In the genomic region with DNA sequence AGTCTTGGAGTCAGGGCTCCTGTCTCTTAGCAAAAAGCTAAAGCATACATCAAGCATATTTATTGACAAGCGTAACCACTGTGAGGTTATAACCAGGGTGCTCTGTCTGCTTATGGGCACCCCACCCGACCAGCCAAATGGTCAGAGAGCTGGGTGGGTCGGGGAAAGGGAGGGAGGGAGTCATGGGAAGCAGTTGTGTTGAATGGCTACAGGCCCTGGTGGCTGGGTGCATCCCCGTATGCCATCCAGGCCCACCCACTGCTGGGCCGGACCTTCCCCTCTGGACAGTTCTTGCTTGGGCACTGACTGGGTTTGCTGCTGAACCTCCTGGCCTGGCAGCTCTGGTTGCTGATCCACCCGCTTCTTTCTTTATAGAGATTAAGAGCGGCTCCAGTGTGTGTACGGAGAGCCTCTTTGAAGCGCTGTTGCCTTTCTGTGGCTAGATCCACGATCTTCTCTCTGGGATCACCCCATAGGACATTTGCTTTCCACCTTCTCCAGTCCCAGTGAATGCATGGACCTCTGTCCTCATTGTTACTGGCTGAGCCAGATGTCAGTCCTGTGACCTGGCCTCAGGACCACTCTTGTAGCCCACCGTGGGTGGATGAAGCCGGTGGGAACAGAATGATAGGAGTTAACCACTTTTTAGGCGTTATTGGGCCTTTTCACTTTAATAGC, we compare ENCODE assay signal across 9 cellular contexts. TPM values are rescaled to one million over a fixed set of nuclear protein-coding genes. Genes with fewer than 3 reads are reported as not detected.
DNase-seq lines count a peak whose midpoint lies in the region; ATAC-seq, FAIRE-seq and TF ChIP-seq lines count a peak whose summit lies in the region.
"Had no signal": no experiment of that assay in that cellular context is flagged by ENCODE, and none has a peak within 500 bp of the region (broad histone marks: within the 10 kb centered on the region; RNA-seq: fewer than 3 reads in every experiment).

No MANE protein-coding gene starts in this region.

- H3K4me1 ChIP-seq in RWPE2 (ENCODE audit: insufficient read depth, poor library complexity, severe bottlenecking) (peaks cover 78% of the 10 kb centered on the region), esophagus muscularis mucosa (peaks cover 64 to 81% (median 80%) of the 10 kb centered on the region in 4 donors), pancreas (peaks cover 43 to 66% (median 55%) of the 10 kb centered on the region in 3 donors)

- peaks cover 0 to 3% (median 0%) of the 10 kb centered on the region in 3 donors for H3K27me3 Mint-ChIP-seq in CD14-positive monocyte (ENCODE audit: low read depth in 3 of 3)

- no peak overlapping the region for H3K4me3 ChIP-seq in RWPE2 (ENCODE audit: severe bottlenecking)
- peak overlapping the region in 1 of 4 donors; percentile 27 for H3K4me3 ChIP-seq in esophagus muscularis mucosa
- H3K4me3 ChIP-seq in pancreas = no peak overlapping the region

- H3K27me3 ChIP-seq in RWPE2 (ENCODE audit: insufficient read depth, poor library complexity, severe bottlenecking) = no peaks in the 10 kb centered on the region
- H3K27me3 ChIP-seq in esophagus muscularis mucosa = no peaks in the 10 kb centered on the region
- H3K27me3 ChIP-seq in pancreas = no peaks in the 10 kb centered on the region

- no peak overlapping the region for H3K4me3 Mint-ChIP-seq in CD14-positive monocyte

- 65% methylated on average over 8 of the region's 13 CpGs for WGBS in esophagus muscularis mucosa
- 62 to 69% methylated on average over 13 of the region's 13 CpGs for WGBS in pancreas, 2 donors

- TF ChIP-seq CTCF in CD14-positive monocyte (IDR thresholded peaks at IDR 0.05) = no peak
- TF ChIP-seq CTCF in RWPE2 (IDR thresholded peaks at IDR 0.05; ENCODE audit: poor library complexity, severe bottlenecking) = no peak
- no peak for TF ChIP-seq CTCF in esophagus muscularis mucosa (IDR thresholded peaks at IDR 0.05)
- TF ChIP-seq CTCF in pancreas (IDR thresholded peaks at IDR 0.05) = no peak

- H3K36me3 ChIP-seq in RWPE2 (ENCODE audit: low read depth) = peaks cover 29% of the 10 kb centered on the region
- no peaks in the 10 kb centered on the region for H3K36me3 ChIP-seq in esophagus muscularis mucosa
- H3K36me3 ChIP-seq in pancreas = no peaks in the 10 kb centered on the region

- H3K27ac Mint-ChIP-seq in CD14-positive monocyte = peak overlapping the region in 6 of 7 donors; percentile 45 to 97 (median 80)

- H3K9me3 ChIP-seq in RWPE2 (ENCODE audit: severe bottlenecking) = no peaks in the 10 kb centered on the region
- no peaks in the 10 kb centered on the region for H3K9me3 ChIP-seq in esophagus muscularis mucosa
- H3K9me3 ChIP-seq in pancreas = no peaks in the 10 kb centered on the region

- intact Hi-C loops in CD14-positive monocyte (cut with micrococcal nuclease) = loop anchor here in 1 of 2 donors (5.0 kb wide), 1 partner anchor 43 kb away; no protein-coding TSS in a partner anchor
- intact Hi-C loops in esophagus muscularis mucosa (cut with DNase I) = no loop called here
- intact Hi-C loops in pancreas (cut with DNase I) = no loop called here

- H3K27ac ChIP-seq in RWPE2 (ENCODE audit: poor library complexity, severe bottlenecking) = peak overlapping the region; percentile 97
- H3K27ac ChIP-seq in esophagus muscularis mucosa (replicated peaks in 1 of 4) = peak overlapping the region; percentile 81 to 90 (median 86)
- peak overlapping the region; percentile 54 to 78 (median 66) for H3K27ac ChIP-seq in pancreas

- no peak for TF ChIP-seq EP300 in esophagus muscularis mucosa (IDR thresholded peaks at IDR 0.05)

- DNase-seq in CD14-positive monocyte (ENCODE audit: low spot score) (no peak), RWPE2 (ENCODE audit: low spot score) (no peak), esophagus muscularis mucosa (ENCODE audit: extremely low spot score) (no peak), pancreas (no peak), iPS-NIHi11 (ENCODE audit: low spot score) (no peak)

- FAIRE-seq in pancreas (lab: Jason Lieb, UNC) = no peak
- FAIRE-seq: G401.6 had no signal

- H3K9me3 Mint-ChIP-seq in CD14-positive monocyte = peaks cover 0 to 3% (median 0%) of the 10 kb centered on the region in 7 donors

- no peak for TF ChIP-seq POLR2A in esophagus muscularis mucosa (IDR thresholded peaks at IDR 0.05; ENCODE audit: low read depth)

- peak; percentile 9 for ATAC-seq in RWPE2 (ENCODE audit: low read depth)
- ATAC-seq in pancreas = peak; percentile 0 to 1 (median 1)
- ATAC-seq in HG03196 (IDR thresholded peaks at IDR 0.05; ENCODE audit: unreplicated experiment) = no peak
- no peak for ATAC-seq in GM19452 (IDR thresholded peaks at IDR 0.05; ENCODE audit: unreplicated experiment)
- ATAC-seq in HG03571 (IDR thresholded peaks at IDR 0.05; ENCODE audit: unreplicated experiment) = no peak

- peaks cover 71% of the 10 kb centered on the region for H3K4me1 Mint-ChIP-seq in CD14-positive monocyte

- peaks cover 52 to 55% of the 10 kb centered on the region in 2 donors for H3K36me3 Mint-ChIP-seq in CD14-positive monocyte

RNA-seq across cellular contexts. Expression of a gene that starts 59.6 kb away (rescaled TPM):
- 1 to 10 TPM; 4.4 to 5.4 TPM for polyA plus RNA-seq in CD14-positive monocyte
- total RNA-seq in esophagus muscularis mucosa = 10 to 100 TPM; 21.2 to 32.3 (median 24.2) TPM
- total RNA-seq in pancreas = 10 to 100 TPM; 15.6 to 42.5 (median 23.8) TPM
- 10 to 100 TPM in 1 of 2 donors, 1 to 10 TPM in 1; 7.9 to 13.5 TPM for polyA plus RNA-seq in pancreas

Comparison
In these comparisons a context has a peak if more than half of its experiments do, and no peak if none do; other contexts are left out.
1. ATAC-seq: peak in RWPE2 (single experiment) and pancreas (4 of 4); none in HG03196 (single experiment), GM19452 (single experiment) and HG03571 (single experiment).
2. Peak in every context shown above with its lines, with median percentiles within 50 percentile points of each other: H3K27ac ChIP-seq.